In the genomic region with DNA sequence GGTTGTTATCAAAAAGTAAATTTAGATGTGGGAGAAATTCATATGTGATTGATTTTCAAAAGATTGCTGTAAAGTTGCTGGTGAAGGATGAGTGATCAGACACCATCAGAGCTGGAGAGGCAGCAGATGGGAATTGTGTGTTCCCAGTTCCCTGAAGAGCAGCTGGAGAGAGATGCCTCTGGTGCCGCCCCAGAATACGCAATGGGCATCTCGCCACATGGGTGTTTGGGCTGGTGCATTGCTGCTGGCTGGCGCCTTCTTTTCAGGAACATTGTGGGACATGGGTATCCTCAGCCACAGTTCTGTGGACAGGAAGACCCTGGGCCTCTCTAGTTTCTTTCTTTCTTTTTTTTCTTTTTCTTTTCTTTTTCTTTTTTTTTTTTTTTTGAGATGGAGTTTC, we compare ENCODE assay signal across 22 cellular contexts. TPM values are rescaled to one million over a fixed set of nuclear protein-coding genes. Genes with fewer than 3 reads are reported as not detected.
DNase-seq lines count a peak whose midpoint lies in the region; ATAC-seq and TF ChIP-seq lines count a peak whose summit lies in the region.
"Had no signal": no experiment of that assay in that cellular context is flagged by ENCODE, and none has a peak within 500 bp of the region (broad histone marks: within the 10 kb centered on the region; RNA-seq: fewer than 3 reads in every experiment).

No MANE protein-coding gene starts in this region.

- WGBS in heart left ventricle, 4 donors = 54 to 70% (median 58%) methylated on average over 4 of the region's 4 CpGs

- peaks cover 0 to 29% (median 8%) of the 10 kb centered on the region in 12 donors for H3K4me1 ChIP-seq in heart left ventricle
- H3K4me1 ChIP-seq: colonic mucosa, Peyer's patch had no signal

- ATAC-seq in heart left ventricle (peak; percentile 45 to 74 (median 66)), HG03460 (IDR thresholded peaks at IDR 0.05; ENCODE audit: unreplicated experiment) (no peak), GM21717 (IDR thresholded peaks at IDR 0.05; ENCODE audit: unreplicated experiment) (no peak)
- ATAC-seq: K562; natural killer cell treated with Interleukin-12 subunit alpha and Interleukin-12 subunit beta and Interleukin-15 and Interleukin-18, amount 100 ng/mL, for 72 hours; stimulated activated memory B cell treated with anti-CD40 and anti-IgM and Interleukin-4, amounts not matched to agents 10 μg/mL and 1 μg/mL and 100 μg/mL, for 72 hours had no signal

- no peak for TF ChIP-seq POLR2A in heart left ventricle (IDR thresholded peaks at IDR 0.05)

- intact Hi-C loops in heart left ventricle (cut with DNase I) = no loop called here
- intact Hi-C loops in posterior cingulate gyrus (cut with DNase I) = no loop called here

- no peak overlapping the region for H3K4me3 ChIP-seq in heart left ventricle
- H3K4me3 ChIP-seq: colonic mucosa, K562, Peyer's patch, skin epidermis, testis had no signal

- no peaks in the 10 kb centered on the region for H3K27me3 ChIP-seq in heart left ventricle
- H3K27me3 ChIP-seq: colonic mucosa, Peyer's patch, testis had no signal

- no peak overlapping the region for H3K27ac ChIP-seq in heart left ventricle
- H3K27ac ChIP-seq: colonic mucosa, Peyer's patch, skin epidermis, testis had no signal

- DNase-seq in DMS 273 (lab: John Stamatoyannopoulos, UW; ENCODE audit: unreplicated experiment) (peak; percentile 88), NCI-H2171 treated with DMSO at 0.1 percent for 48 hours (lab: John Stamatoyannopoulos, UW) (peak; percentile 43), heart left ventricle (peak in 1 of 5 donors; percentile 64), posterior cingulate gyrus (peak in 9 of 10 donors; percentile 35 to 96 (median 69))
- no peak for DNase-seq in activated naive CD4-positive, alpha-beta T cell (lab: John Stamatoyannopoulos, UW)
- DNase-seq: activated CD4-positive, alpha-beta T cell treated with anti-CD3 and anti-CD28 coated beads, Interleukin-2, amount 50 U/mL, for 1 hour; activated CD8-positive, alpha-beta memory T cell treated with anti-CD3 and anti-CD28 coated beads, Interleukin-2, amount 50 U/mL, for 4 hours; activated effector memory CD4-positive, alpha-beta T cell treated with anti-CD3 and anti-CD28 coated beads, Interleukin-2, amount 50 U/mL, for 16 hours; colonic mucosa; DND-41; MM.1S; NCI-H1436 treated with DMSO at 0.1 percent for 48 hours; NK-92 treated with Interleukin-12 subunit alpha and Interleukin-12 subunit beta, amount 100 ng/mL, for 24 hours; Peyer's patch; stimulated activated CD4-positive, alpha-beta T cell treated with anti-CD3 and anti-CD28 coated beads, Interleukin-2, amount 100 ng/mL, for 24 hours; testis had no signal

- H3K9me3 ChIP-seq in heart left ventricle = no peaks in the 10 kb centered on the region
- H3K9me3 ChIP-seq: colonic mucosa, Peyer's patch, testis had no signal

- peaks cover 0 to 47% (median 35%) of the 10 kb centered on the region in 9 donors for H3K36me3 ChIP-seq in heart left ventricle

- TF ChIP-seq CTCF in heart left ventricle (IDR thresholded peaks at IDR 0.05) = no peak

RNA-seq across cellular contexts. Expression of a gene that starts 11.9 kb away (rescaled TPM):
- total RNA-seq in heart left ventricle = 10 to 100 TPM; 37.8 to 67.9 (median 48.3) TPM
- polyA plus RNA-seq in heart left ventricle = 10 to 100 TPM; 35.9 to 75.1 TPM

RNA-seq across cellular contexts. Expression of a gene that starts 12.5 kb away (rescaled TPM):
- 100 to 1,000 TPM in 1 of 9 donors, 10 to 100 TPM in 8; 61.7 to 106 (median 74.2) TPM for total RNA-seq in heart left ventricle
- polyA plus RNA-seq in heart left ventricle = 100 to 1,000 TPM in 1 of 2 donors, 10 to 100 TPM in 1; 81.5 to 110 TPM

RNA-seq across cellular contexts. Expression of a gene that starts 37.2 kb away (rescaled TPM):
- total RNA-seq in heart left ventricle = 10 to 100 TPM in 2 of 9 donors, 1 to 10 TPM in 7; 7.5 to 21.0 (median 8.5) TPM
- 10 to 100 TPM in 1 of 2 donors, 1 to 10 TPM in 1; 9.7 to 19.6 TPM for polyA plus RNA-seq in heart left ventricle

RNA-seq across cellular contexts. Expression of a gene that starts 52.4 kb away (rescaled TPM):
- 10 to 100 TPM; 11.8 to 29.3 (median 18.2) TPM for total RNA-seq in heart left ventricle
- 10 to 100 TPM; 18.0 to 27.5 TPM for polyA plus RNA-seq in heart left ventricle

Comparison
In these comparisons a context has a peak if more than half of its experiments do, and no peak if none do; other contexts are left out.
1. DNase-seq: peak in DMS 273 (single experiment), NCI-H2171 treated with DMSO at 0.1 percent for 48 hours (single experiment) and posterior cingulate gyrus (9 of 10); none in activated naive CD4-positive, alpha-beta T cell (0 of 4).
2. ATAC-seq: peak in heart left ventricle (4 of 4); none in HG03460 (single experiment) and GM21717 (single experiment).